Comparison of ENCODE assay signal across 1 cellular context in genomic region chr7:98106647-98107312, GRCh38.
A peak's percentile ranks its signal among the peaks of the same experiment; 100 is the strongest.
TF ChIP-seq lines count a peak whose summit lies in the region.

LMTK2 (plus strand) TSS chr7:98106862; CDS start chr7:98107178, 316 bp downstream.

TF ChIP-seq in HEK293, 187 proteins besides CTCF, POLR2A, EP300 and RAD21 (continued from another document and continues in another):
- TF ChIP-seq INSM2 (tag by site-specific recombination; IDR thresholded peaks at IDR 0.05) (no peak), ZFP41 (tag by site-specific recombination; IDR thresholded peaks at IDR 0.05; ENCODE audit: borderline replicate concordance) (no peak), WT1 (tag by site-specific recombination; IDR thresholded peaks at IDR 0.05) (no peak), ZNF777 (tag by site-specific recombination; IDR thresholded peaks at IDR 0.05; ENCODE audit: borderline replicate concordance) (peak; percentile 93; the same call in 1 of the 2 replicates), ZNF776 (tag by site-specific recombination; IDR thresholded peaks at IDR 0.05; ENCODE audit: borderline replicate concordance) (no peak), BCL11A (tag by site-specific recombination; IDR thresholded peaks at IDR 0.05; ENCODE audit: low read depth) (no peak), ZNF274 (IDR thresholded peaks at IDR 0.05; ENCODE audit: low read length) (no peak), ZNF274 (tag by site-specific recombination; IDR thresholded peaks at IDR 0.05; ENCODE audit: borderline replicate concordance) (no peak), ZNF133 (tag by site-specific recombination; IDR thresholded peaks at IDR 0.05) (no peak), ZNF37A (tag by site-specific recombination; IDR thresholded peaks at IDR 0.05) (no peak), ZNF76 (tag by site-specific recombination; IDR thresholded peaks at IDR 0.05; ENCODE audit: borderline replicate concordance, low read depth) (peak; percentile 72), ZNF26 (tag by site-specific recombination; IDR thresholded peaks at IDR 0.05) (no peak), ZNF707 (tag by site-specific recombination; IDR thresholded peaks at IDR 0.05) (no peak), ZNF530 (tag by site-specific recombination; IDR thresholded peaks at IDR 0.05; ENCODE audit: low read depth) (no peak), OVOL3 (tag by site-specific recombination; IDR thresholded peaks at IDR 0.05) (no peak), ZNF513 (tag by site-specific recombination; IDR thresholded peaks at IDR 0.05) (no peak), PRDM4 (tag by site-specific recombination; IDR thresholded peaks at IDR 0.05) (no peak; the same call in 1 of the 2 replicates), GLI2 (tag by site-specific recombination; IDR thresholded peaks at IDR 0.05; ENCODE audit: borderline replicate concordance, low read depth) (no peak), ZBTB21 (tag by site-specific recombination; IDR thresholded peaks at IDR 0.05) (peak; percentile 68; the same call in 1 of the 2 replicates), REPIN1 (tag by site-specific recombination; IDR thresholded peaks at IDR 0.05; ENCODE audit: low read depth) (0 out of 2 replicates have a peak, but pooled peaks have one; percentile 15), MYNN (tag by site-specific recombination; IDR thresholded peaks at IDR 0.05; ENCODE audit: borderline replicate concordance) (no peak), ZNF433 (tag by site-specific recombination; IDR thresholded peaks at IDR 0.05; ENCODE audit: low read depth) (no peak), ZNF335 (tag by site-specific recombination; conservative IDR thresholded peaks at IDR 0.05) (peak; percentile 92), ZNF624 (tag by site-specific recombination; IDR thresholded peaks at IDR 0.05) (no peak), ZNF639 (tag by site-specific recombination; IDR thresholded peaks at IDR 0.05) (0 out of 2 replicates have a peak, but pooled peaks have one; percentile 24), ZBTB26 (tag by site-specific recombination; optimal IDR thresholded peaks at IDR 0.05) (peak; percentile 89), ZNF677 (tag by site-specific recombination; IDR thresholded peaks at IDR 0.05) (no peak), ZNF223 (tag by site-specific recombination; IDR thresholded peaks at IDR 0.05) (no peak), TSHZ1 (tag by site-specific recombination; IDR thresholded peaks at IDR 0.05; ENCODE audit: borderline replicate concordance) (peak; percentile 18; the same call in 1 of the 2 replicates), KLF16 (tag by site-specific recombination; IDR thresholded peaks at IDR 0.05) (peak; percentile 78), REST (tag by site-specific recombination; IDR thresholded peaks at IDR 0.05) (no peak), TRIM28 (IDR thresholded peaks at IDR 0.05; ENCODE audit: borderline replicate concordance, low read length) (no peak), ZNF621 (tag by site-specific recombination; IDR thresholded peaks at IDR 0.05) (no peak), SP3 (tag by site-specific recombination; IDR thresholded peaks at IDR 0.05) (peak; percentile 88), SP2 (tag by site-specific recombination; IDR thresholded peaks at IDR 0.05) (peak; percentile 95), ZNF658 (tag by site-specific recombination; IDR thresholded peaks at IDR 0.05) (no peak), ZNF544 (tag by site-specific recombination; IDR thresholded peaks at IDR 0.05) (no peak), ZNF664 (tag by site-specific recombination; IDR thresholded peaks at IDR 0.05) (no peak), ZNF837 (tag by site-specific recombination; IDR thresholded peaks at IDR 0.05) (no peak), ZNF558 (tag by site-specific recombination; IDR thresholded peaks at IDR 0.05) (no peak), ZBTB49 (tag by site-specific recombination; IDR thresholded peaks at IDR 0.05; ENCODE audit: low read depth) (no peak), GLI4 (tag by site-specific recombination; IDR thresholded peaks at IDR 0.05) (peak; percentile 84; the same call in 1 of the 2 replicates), ZNF670 (tag by site-specific recombination; IDR thresholded peaks at IDR 0.05; ENCODE audit: low read depth) (no peak), ZNF600 (tag by site-specific recombination; IDR thresholded peaks at IDR 0.05) (peak; percentile 51), ZBTB17 (tag by site-specific recombination; IDR thresholded peaks at IDR 0.05) (peak; percentile 82)
